In genomic region chr11:74357449-74357848, GRCh38 we compare ENCODE assay signal across 22 cellular contexts. TPM values are rescaled to one million over a fixed set of nuclear protein-coding genes. Genes with fewer than 3 reads are reported as not detected.
"Had no signal": no experiment of that assay in that cellular context is flagged by ENCODE, and none has a peak within 500 bp of the region (broad histone marks: within the 10 kb centered on the region; RNA-seq: fewer than 3 reads in every experiment).

No MANE protein-coding gene starts in this region.

- DNase-seq: KBM-7, MV-4-11, NCI-H1048, NCI-H1105, NCI-H1417, NCI-H1436 treated with DMSO at 0.1 percent for 48 hours, NCI-H1694, NCI-H187 treated with DMSO at 0.1 percent for 48 hours, NCI-H2029 treated with DMSO at 0.1 percent for 48 hours, NCI-H2171 treated with DMSO at 0.1 percent for 48 hours, NCI-H345, NCI-H446 treated with DMSO at 0.1 percent for 48 hours, NCI-H510A treated with DMSO at 0.1 percent for 48 hours, NCI-H69, NCI-H774, SHP77, SK-N-SH, SW 1271, T-cell had no signal

- H3K27ac ChIP-seq: RWPE1 had no signal

- H3K9me3 ChIP-seq: SK-N-SH had no signal

- H3K4me1 Mint-ChIP-seq: IgD-negative memory B cell, T-cell had no signal

- ATAC-seq: T-cell had no signal

- H3K27ac Mint-ChIP-seq: IgD-negative memory B cell, T-cell had no signal

- H3K9me3 Mint-ChIP-seq: IgD-negative memory B cell, T-cell had no signal

- H3K4me3 Mint-ChIP-seq: IgD-negative memory B cell, T-cell had no signal

- H3K27me3 Mint-ChIP-seq: IgD-negative memory B cell, T-cell had no signal

RNA-seq across cellular contexts. Expression of gene P4HA3, which starts 46.0 kb away (rescaled TPM):
- total RNA-seq: HT-29, T-cell had no signal
- polyA plus RNA-seq: IgD-negative memory B cell had no signal
